Comparison of ENCODE assay signal across 16 cellular contexts in genomic region chr7:17131060-17131345, GRCh38.
DNase-seq lines count a peak whose midpoint lies in the region; ATAC-seq, FAIRE-seq and TF ChIP-seq lines count a peak whose summit lies in the region.
"Had no signal": no experiment of that assay in that cellular context is flagged by ENCODE, and none has a peak within 500 bp of the region (broad histone marks: within the 10 kb centered on the region; RNA-seq: fewer than 3 reads in every experiment).

No MANE protein-coding gene starts in this region.

- H2AFZ ChIP-seq in endothelial cell of umbilical vein (ENCODE audit: low read depth, low read length): peak overlapping the region; percentile 91

- BruUV-seq in endothelial cell of umbilical vein (replicated peaks; lab: Mats Ljungman, UMichigan): no TSS peak

- FAIRE-seq in endothelial cell of umbilical vein (lab: Jason Lieb, UNC): no peak
- FAIRE-seq: H54 had no signal

- no peaks in the 10 kb centered on the region for H4K20me1 ChIP-seq in endothelial cell of umbilical vein (replicated peaks; ENCODE audit: control insufficient read depth, extremely low read depth, insufficient read depth, low read length)

- peak overlapping the region in 1 of 12 donors; percentile 28 for H3K27ac ChIP-seq in heart left ventricle
- no peak overlapping the region for H3K27ac ChIP-seq in endothelial cell of umbilical vein (ENCODE audit: insufficient read depth, low read depth, low read length)
- H3K27ac ChIP-seq in muscle layer of duodenum (ENCODE audit: low read length): peak overlapping the region; percentile 73
- H3K27ac ChIP-seq in upper lobe of right lung: no peak overlapping the region
- H3K27ac ChIP-seq in vagina: no peak overlapping the region
- no peak overlapping the region for H3K27ac ChIP-seq in SJCRH30

- no peaks in the 10 kb centered on the region for H3K9me1 ChIP-seq in endothelial cell of umbilical vein (replicated peaks; ENCODE audit: control insufficient read depth, extremely low read depth, insufficient read depth, low read length)

- no peak for TF ChIP-seq CTCF in heart left ventricle (IDR thresholded peaks at IDR 0.05)
- TF ChIP-seq CTCF in endothelial cell of umbilical vein (IDR thresholded peaks at IDR 0.05; ENCODE audit: extremely low read depth in 1 of 2, insufficient read depth in 1 of 2, low read depth in 1 of 2, low read length in 2 of 2): no peak
- no peak for TF ChIP-seq CTCF in upper lobe of right lung (IDR thresholded peaks at IDR 0.05)
- TF ChIP-seq CTCF in vagina (IDR thresholded peaks at IDR 0.05): no peak

- H3K4me1 ChIP-seq in heart left ventricle (peaks cover 0 to 10% (median 0%) of the 10 kb centered on the region in 12 donors), endothelial cell of umbilical vein (ENCODE audit: control insufficient read depth, extremely low read depth, insufficient read depth, low read length) (no peaks in the 10 kb centered on the region), muscle layer of duodenum (ENCODE audit: control insufficient read depth in 1 of 2, insufficient read depth in 2 of 2, low read length in 2 of 2) (peaks cover 0 to 4% of the 10 kb centered on the region in 2 donors), upper lobe of right lung (no peaks in the 10 kb centered on the region), vagina (no peaks in the 10 kb centered on the region), SJCRH30 (peaks cover 6% of the 10 kb centered on the region; the same call in 1 of the 2 replicates)

- no peak overlapping the region for H3K9ac ChIP-seq in endothelial cell of umbilical vein (replicated peaks; ENCODE audit: extremely low read depth, insufficient read depth, low read length)

- no peak for DNase-seq in heart left ventricle
- no peak for DNase-seq in left ventricle myocardium superior
- no peak for DNase-seq in endothelial cell of umbilical vein (ENCODE audit: low read depth, low spot score)
- no peak for DNase-seq in upper lobe of right lung
- no peak for DNase-seq in vagina (ENCODE audit: extremely low spot score in 2 of 2)
- DNase-seq in SJCRH30: no peak
- DNase-seq: activated naive CD8-positive, alpha-beta T cell treated with anti-CD3 and anti-CD28 coated beads, Interleukin-2, amount 50 U/mL, for 24 hours; DMS79; head of caudate nucleus; mammary epithelial cell; NCI-H1092 treated with DMSO at 0.1 percent for 48 hours; NCI-H526 had no signal

- H3K36me3 ChIP-seq in heart left ventricle (no peaks in the 10 kb centered on the region), endothelial cell of umbilical vein (ENCODE audit: control insufficient read depth in 2 of 2, extremely low read depth in 1 of 2, insufficient read depth in 2 of 2, low read length in 2 of 2) (no peaks in the 10 kb centered on the region), muscle layer of duodenum (ENCODE audit: control insufficient read depth in 1 of 2, insufficient read depth in 2 of 2, low read length in 2 of 2) (no peaks in the 10 kb centered on the region), upper lobe of right lung (no peaks in the 10 kb centered on the region), vagina (no peaks in the 10 kb centered on the region), SJCRH30 (no peaks in the 10 kb centered on the region)

- WGBS in heart left ventricle, 4 donors: 39 to 48% (median 43%) methylated on average over 5 of the region's 5 CpGs

- POLR2A ChIA-PET in endothelial cell of umbilical vein (lab: Charles Lee): no interaction called here

- H3K79me2 ChIP-seq in endothelial cell of umbilical vein (ENCODE audit: control insufficient read depth, insufficient read depth, low read length): no peaks in the 10 kb centered on the region

- TF ChIP-seq POLR2A in heart left ventricle (IDR thresholded peaks at IDR 0.05): no peak
- no peak for TF ChIP-seq POLR2A in endothelial cell of umbilical vein (IDR thresholded peaks at IDR 0.05; ENCODE audit: low read depth, low read length)
- no peak for TF ChIP-seq POLR2A in vagina (IDR thresholded peaks at IDR 0.05)

- no peaks in the 10 kb centered on the region for H3K27me3 ChIP-seq in heart left ventricle
- H3K27me3 ChIP-seq in endothelial cell of umbilical vein (ENCODE audit: control insufficient read depth in 2 of 2, insufficient read depth in 2 of 2, low read length in 2 of 2): no peaks in the 10 kb centered on the region
- no peaks in the 10 kb centered on the region for H3K27me3 ChIP-seq in muscle layer of duodenum (ENCODE audit: low read depth, low read length)
- H3K27me3 ChIP-seq in upper lobe of right lung: no peaks in the 10 kb centered on the region
- H3K27me3 ChIP-seq in vagina: no peaks in the 10 kb centered on the region
- no peaks in the 10 kb centered on the region for H3K27me3 ChIP-seq in SJCRH30

- dilution Hi-C loops in endothelial cell of umbilical vein (cut with MboI; ENCODE audit: extremely low pct_ligation_motif_present, low sequenced_read_pairs): no loop called here

- intact Hi-C loops in heart left ventricle (cut with DNase I): no loop called here
- intact Hi-C loops in left ventricle myocardium superior (cut with micrococcal nuclease): no loop called here
- intact Hi-C loops in endothelial cell of umbilical vein (cut with micrococcal nuclease): no loop called here
- intact Hi-C loops in upper lobe of right lung (cut with DNase I): no loop called here
- intact Hi-C loops in vagina (cut with DNase I): no loop called here

- peak overlapping the region; percentile 26 for H3K4me2 ChIP-seq in endothelial cell of umbilical vein (ENCODE audit: insufficient read depth, low read length)

- CTCF ChIA-PET in endothelial cell of umbilical vein (lab: Charles Lee): interaction anchor here (1.2 to 1.6 kb wide), 4 partner anchors 10 to 170 kb away, joined by 5 to 11 read pairs (median 7); no protein-coding TSS in a partner anchor

- H3K4me3 ChIP-seq in heart left ventricle (peak overlapping the region in 8 of 12 donors; percentile 4 to 47 (median 24)), endothelial cell of umbilical vein (replicated peaks in 1 of 3; ENCODE audit: insufficient read depth in 1 of 3, low read depth in 1 of 3, low read length in 3 of 3) (peak overlapping the region in 1 of 3 experiments; percentile 8), muscle layer of duodenum (ENCODE audit: low read depth in 1 of 2, low read length in 2 of 2) (peak overlapping the region; percentile 44 to 49), upper lobe of right lung (peak overlapping the region; percentile 17), vagina (peak overlapping the region in 1 of 2 donors; percentile 8), SJCRH30 (no peak overlapping the region)
- H3K4me3 ChIP-seq: skin epidermis had no signal

- ATAC-seq in heart left ventricle: no peak
- ATAC-seq in left ventricle myocardium superior: no peak
- no peak for ATAC-seq in upper lobe of right lung
- no peak for ATAC-seq in HG02885 (IDR thresholded peaks at IDR 0.05; ENCODE audit: poor library complexity, unreplicated experiment)
- ATAC-seq: activated naive CD8-positive, alpha-beta T cell treated with anti-CD3 and anti-CD28 coated beads, Interleukin-2, amount 50 U/mL, for 24 hours had no signal

- H3K9me3 ChIP-seq in heart left ventricle (no peaks in the 10 kb centered on the region), endothelial cell of umbilical vein (replicated peaks; ENCODE audit: control insufficient read depth, insufficient read depth, low read length) (no peaks in the 10 kb centered on the region), muscle layer of duodenum (ENCODE audit: control insufficient read depth in 1 of 2, low read length in 2 of 2) (no peaks in the 10 kb centered on the region), upper lobe of right lung (no peaks in the 10 kb centered on the region), vagina (no peaks in the 10 kb centered on the region), SJCRH30 (replicated peaks) (no peaks in the 10 kb centered on the region)

TF ChIP-seq in endothelial cell of umbilical vein, 7 proteins besides CTCF, POLR2A, EP300 and RAD21:
- no peak for TF ChIP-seq EZH2 (IDR thresholded peaks at IDR 0.05; ENCODE audit: borderline replicate concordance, low read depth, low read length, severe bottlenecking)
- TF ChIP-seq MAX (IDR thresholded peaks at IDR 0.05; ENCODE audit: insufficient read depth, insufficient read length): no peak
- no peak for TF ChIP-seq FOS (IDR thresholded peaks at IDR 0.05; ENCODE audit: borderline replicate concordance, insufficient read depth, low read length)
- TF ChIP-seq POLR2AphosphoS5 (IDR thresholded peaks at IDR 0.05; ENCODE audit: insufficient read depth, low read depth, low read length): no peak
- no peak for TF ChIP-seq MYC (IDR thresholded peaks at IDR 0.05; ENCODE audit: low read depth, low read length)
- TF ChIP-seq JUN (IDR thresholded peaks at IDR 0.05; ENCODE audit: borderline replicate concordance, insufficient read depth, insufficient read length, low read depth): no peak
- TF ChIP-seq GATA2 (IDR thresholded peaks at IDR 0.05; ENCODE audit: insufficient read depth, insufficient read length, low read depth, low read length): no peak
